7 cellular contexts compared by ENCODE assay signal in genomic region chr12:6535697-6535946, GRCh38. TPM values are rescaled to one million over a fixed set of nuclear protein-coding genes. Genes with fewer than 3 reads are reported as not detected.
A peak's percentile ranks its signal among the peaks of the same experiment; 100 is the strongest.
DNase-seq lines count a peak whose midpoint lies in the region; ATAC-seq, FAIRE-seq and TF ChIP-seq lines count a peak whose summit lies in the region.

No MANE protein-coding gene starts in this region.

- ATAC-seq in IMR-90 (ENCODE audit: low read depth) (no peak), HG03095 (IDR thresholded peaks at IDR 0.05; ENCODE audit: unreplicated experiment) (no peak)
- no peak for ATAC-seq in activated naive CD8-positive, alpha-beta T cell treated with anti-CD3 and anti-CD28 coated beads, Interleukin-2, amount 50 U/mL, for 24 hours

- no peak for TF ChIP-seq RAD21 in IMR-90 (IDR thresholded peaks at IDR 0.05; ENCODE audit: low read length)

- dilution Hi-C loops in IMR-90 (cut with HindIII; ENCODE audit: low sequenced_read_pairs, unreplicated experiment): no loop called here

- H2AK9ac ChIP-seq in IMR-90 (replicated peaks; ENCODE audit: low read depth, low read length, poor library complexity): peak overlapping the region; percentile 98

- peak overlapping the region; percentile 82 for H3K4ac ChIP-seq in IMR-90 (ENCODE audit: low read depth, low read length)

- peak overlapping the region; percentile 66 for H3K4me3 ChIP-seq in IMR-90 (ENCODE audit: insufficient read depth, low read depth, low read length)
- peak overlapping the region; percentile 88 to 92 for H3K4me3 ChIP-seq in kidney (ENCODE audit: low read length in 2 of 2)
- peak overlapping the region; percentile 70 to 90 (median 80) for H3K4me3 ChIP-seq in subcutaneous abdominal adipose tissue (ENCODE audit: low read depth in 1 of 5, low read length in 5 of 5)

- peaks cover 1 to 64% of the 10 kb centered on the region in 2 experiments; a peak in 3 of 4 replicates for H3K79me1 ChIP-seq in IMR-90 (ENCODE audit: low read depth in 1 of 2, low read length in 2 of 2)

- peak overlapping the region; percentile 75; the same call in 1 of the 2 replicates for H3K56ac ChIP-seq in IMR-90 (ENCODE audit: extremely low read depth, insufficient read depth, low read length)

- H3K4me1 Mint-ChIP-seq in activated naive CD8-positive, alpha-beta T cell treated with anti-CD3 and anti-CD28 coated beads, Interleukin-2, amount 50 U/mL, for 24 hours: peaks cover 75% of the 10 kb centered on the region

- WGBS in IMR-90 (ENCODE audit: extremely low coverage in 2 of 2, insufficient read length in 1 of 2), 2 experiments: no CpG with 5 or more reads among the region's 6 CpGs

- H3K4me2 ChIP-seq in IMR-90 (ENCODE audit: low read depth, low read length): peak overlapping the region; percentile 89

- H3K27me3 ChIP-seq in IMR-90 (ENCODE audit: control insufficient read depth, insufficient read depth, low read length) (no peaks in the 10 kb centered on the region), subcutaneous abdominal adipose tissue (ENCODE audit: control insufficient read depth in 5 of 5, insufficient read depth in 4 of 5, low read length in 5 of 5) (no peaks in the 10 kb centered on the region)

- H4K20me1 ChIP-seq in IMR-90 (ENCODE audit: insufficient read depth, low read length): peaks cover 63% of the 10 kb centered on the region

- H3K9me3 Mint-ChIP-seq in activated naive CD8-positive, alpha-beta T cell treated with anti-CD3 and anti-CD28 coated beads, Interleukin-2, amount 50 U/mL, for 24 hours: no peaks in the 10 kb centered on the region

- H2BK20ac ChIP-seq in IMR-90 (ENCODE audit: low read depth, low read length): no peak overlapping the region

- H4K8ac ChIP-seq in IMR-90 (ENCODE audit: low read depth in 2 of 2, low read length in 2 of 2): no peak overlapping the region; a peak in 1 of 4 replicates

- H2AFZ ChIP-seq in IMR-90 (replicated peaks; ENCODE audit: low read length, poor library complexity): peak overlapping the region; percentile 69

- intact Hi-C loops in IMR-90 (cut with micrococcal nuclease): no loop called here
- intact Hi-C loops in kidney (cut with DNase I): no loop called here
- intact Hi-C loops in posterior vena cava (cut with DNase I): loop anchor here (5.0 to 10.0 kb wide), 3 partner anchors 108 to 331 kb away; partner anchors contain the start of gene CD9 (in 1 of the 2)

- H3K27ac Mint-ChIP-seq in activated naive CD8-positive, alpha-beta T cell treated with anti-CD3 and anti-CD28 coated beads, Interleukin-2, amount 50 U/mL, for 24 hours: peak overlapping the region; percentile 100

- H3K4me3 Mint-ChIP-seq in activated naive CD8-positive, alpha-beta T cell treated with anti-CD3 and anti-CD28 coated beads, Interleukin-2, amount 50 U/mL, for 24 hours: peak overlapping the region; percentile 97

- no peak for FAIRE-seq in kidney (lab: Jason Lieb, UNC)

- H3K23ac ChIP-seq in IMR-90 (ENCODE audit: low read depth, low read length): peak overlapping the region; percentile 92

- no peak for DNase-seq in IMR-90
- no peak for DNase-seq in activated naive CD8-positive, alpha-beta T cell treated with anti-CD3 and anti-CD28 coated beads, Interleukin-2, amount 50 U/mL, for 24 hours
- DNase-seq in kidney: no peak
- DNase-seq in posterior vena cava (ENCODE audit: low spot score): no peak
- DNase-seq in NCI-H69 (lab: John Stamatoyannopoulos, UW): no peak

- H3K36me3 ChIP-seq in IMR-90 (ENCODE audit: control insufficient read depth, insufficient read depth, low read length) (peaks cover 50% of the 10 kb centered on the region), kidney (ENCODE audit: control insufficient read depth in 1 of 2, insufficient read depth in 2 of 2, low read length in 2 of 2) (peaks cover 19 to 36% of the 10 kb centered on the region in 2 donors), subcutaneous abdominal adipose tissue (ENCODE audit: control insufficient read depth in 5 of 5, insufficient read depth in 5 of 5, low read length in 5 of 5) (peaks cover 0 to 49% (median 49%) of the 10 kb centered on the region in 5 donors)

- TF ChIP-seq CTCF in IMR-90 (conservative IDR thresholded peaks at IDR 0.05; ENCODE audit: low read depth, low read length): no peak
- no peak for TF ChIP-seq CTCF in kidney (IDR thresholded peaks at IDR 0.05; ENCODE audit: borderline replicate concordance, extremely low read depth, insufficient read depth)

- H4K5ac ChIP-seq in IMR-90 (ENCODE audit: low read depth, low read length): no peak overlapping the region

- no peaks in the 10 kb centered on the region for H3K9me1 ChIP-seq in IMR-90 (ENCODE audit: insufficient read depth, low read length)

- no TSS peak for BruUV-seq in IMR-90 (replicated peaks; lab: Mats Ljungman, UMichigan)

- H3K4me1 ChIP-seq in IMR-90 (ENCODE audit: control insufficient read depth, insufficient read depth, low read length): peaks cover 16% of the 10 kb centered on the region
- H3K4me1 ChIP-seq in kidney (ENCODE audit: control insufficient read depth in 1 of 2, insufficient read depth in 1 of 2, low read depth in 1 of 2, low read length in 2 of 2): peaks cover 17 to 38% of the 10 kb centered on the region in 2 donors
- peaks cover 16 to 60% (median 52%) of the 10 kb centered on the region in 5 donors for H3K4me1 ChIP-seq in subcutaneous abdominal adipose tissue (ENCODE audit: control insufficient read depth in 5 of 5, insufficient read depth in 5 of 5, low read length in 5 of 5)

- H2BK15ac ChIP-seq in IMR-90 (ENCODE audit: low read depth, low read length): no peak overlapping the region

- H3K27ac ChIP-seq in IMR-90 (ENCODE audit: insufficient read depth, low read length) (peak overlapping the region; percentile 93), kidney (ENCODE audit: low read depth in 2 of 2, low read length in 2 of 2) (peak overlapping the region; percentile 99), subcutaneous abdominal adipose tissue (ENCODE audit: low read depth, low read length) (peak overlapping the region; percentile 96)

- peaks cover 5% of the 10 kb centered on the region for H3K27me3 Mint-ChIP-seq in activated naive CD8-positive, alpha-beta T cell treated with anti-CD3 and anti-CD28 coated beads, Interleukin-2, amount 50 U/mL, for 24 hours

- peaks cover 68% of the 10 kb centered on the region for H3K36me3 Mint-ChIP-seq in activated naive CD8-positive, alpha-beta T cell treated with anti-CD3 and anti-CD28 coated beads, Interleukin-2, amount 50 U/mL, for 24 hours (ENCODE audit: low read depth)

- peak overlapping the region; percentile 85 for H2BK5ac ChIP-seq in IMR-90 (ENCODE audit: low read depth, low read length, poor library complexity, severe bottlenecking)

- in situ Hi-C loops in IMR-90 (cut with MboI; ENCODE audit: low sequenced_read_pairs): no loop called here

- 0 out of 2 replicates have a peak overlapping the region, but pooled peaks have one; percentile 2 for H3K18ac ChIP-seq in IMR-90 (ENCODE audit: low read depth, low read length)

- POLR2A ChIA-PET in IMR-90 (lab: Charles Lee; ENCODE audit: unreplicated experiment): interaction anchor here (0.6 to 2.9 kb wide), 3 partner anchors 15 to 67 kb away, joined by 3 to 48 read pairs (median 4); no protein-coding TSS in a partner anchor

- H4K91ac ChIP-seq in IMR-90 (ENCODE audit: insufficient read depth, low read depth, low read length): peak overlapping the region; percentile 57

- CTCF ChIA-PET in IMR-90 (lab: Yijun Ruan, JAX): interaction anchor here (0.9 to 1.1 kb wide), 2 partner anchors 35 to 42 kb away, joined by 3 read pairs; partner anchors contain the start of gene MRPL51

- H2BK120ac ChIP-seq in IMR-90 (ENCODE audit: low read depth, low read length): no peak overlapping the region

- H3K14ac ChIP-seq in IMR-90 (replicated peaks; ENCODE audit: low read depth, low read length): peak overlapping the region; percentile 95

- H3K9ac ChIP-seq in IMR-90 (ENCODE audit: low read depth, low read length) (peak overlapping the region; percentile 92), kidney (ENCODE audit: low read length in 2 of 2) (peak overlapping the region; percentile 90 to 96), subcutaneous abdominal adipose tissue (ENCODE audit: low read length in 5 of 5) (peak overlapping the region; percentile 48 to 90 (median 86))

- H2AK5ac ChIP-seq in IMR-90 (ENCODE audit: low read depth, low read length): 0 out of 2 replicates have a peak overlapping the region, but pooled peaks have one; percentile 37

- H3K9me3 ChIP-seq in IMR-90 (ENCODE audit: control insufficient read depth, insufficient read depth, low read length) (no peaks in the 10 kb centered on the region), kidney (ENCODE audit: control insufficient read depth in 1 of 2, low read length in 2 of 2) (no peaks in the 10 kb centered on the region), subcutaneous abdominal adipose tissue (ENCODE audit: control insufficient read depth in 5 of 5, low read length in 5 of 5) (no peaks in the 10 kb centered on the region)

- TF ChIP-seq POLR2A in IMR-90 (IDR thresholded peaks at IDR 0.05; ENCODE audit: low read depth, low read length): no peak

RNA-seq across cellular contexts. Expression of gene GAPDH, which starts 1.3 kb away (rescaled TPM):
- total RNA-seq in IMR-90 (2012; rRNA removed) (11,536 and 12,939 TPM in 2 replicates), kidney (1,501 TPM), posterior vena cava (1,000 to 10,000 TPM; 2,037 to 2,666 TPM)
- polyA plus RNA-seq in IMR-90 (2012; rRNA removed) (21,893 and 22,387 TPM in 2 replicates), kidney (ENCODE audit: insufficient read depth, low read depth, low replicate concordance) (4,871 TPM)
- 8,363 and 20,126 TPM in 2 replicates for polyA plus RNA-seq in IMR-90 (2012; cell fraction: cytosol; rRNA removed)
- polyA plus RNA-seq in IMR-90 (2012; cell fraction: nucleus; rRNA removed; ENCODE audit: low replicate concordance): 5,196 and 8,980 TPM in 2 replicates

RNA-seq across cellular contexts. Expression of gene IFFO1, which starts 20.2 kb away (rescaled TPM):
- 5.6 and 5.8 TPM in 2 replicates for total RNA-seq in IMR-90 (2012; rRNA removed)
- 35.1 and 37.8 TPM in 2 replicates for polyA plus RNA-seq in IMR-90 (2012; rRNA removed)
- 30.6 and 33.4 TPM in 2 replicates for polyA plus RNA-seq in IMR-90 (2012; cell fraction: cytosol; rRNA removed)
- polyA plus RNA-seq in IMR-90 (2012; cell fraction: nucleus; rRNA removed; ENCODE audit: low replicate concordance): 194 and 345 TPM in 2 replicates
- 21.5 TPM for total RNA-seq in kidney
- 11.5 TPM for polyA plus RNA-seq in kidney (ENCODE audit: insufficient read depth, low read depth, low replicate concordance)
- total RNA-seq in posterior vena cava: 10 to 100 TPM; 26.4 to 33.0 TPM

RNA-seq across cellular contexts. Expression of gene NOP2, which starts 32.5 kb away (rescaled TPM):
- 32.5 and 35.8 TPM in 2 replicates for total RNA-seq in IMR-90 (2012; rRNA removed)
- 49.9 and 51.7 TPM in 2 replicates for polyA plus RNA-seq in IMR-90 (2012; rRNA removed)
- polyA plus RNA-seq in IMR-90 (2012; cell fraction: cytosol; rRNA removed): 11.8 and 18.6 TPM in 2 replicates
- 170 and 206 TPM in 2 replicates for polyA plus RNA-seq in IMR-90 (2012; cell fraction: nucleus; rRNA removed; ENCODE audit: low replicate concordance)
- 29.7 TPM for total RNA-seq in kidney
- 12.2 TPM for polyA plus RNA-seq in kidney (ENCODE audit: insufficient read depth, low read depth, low replicate concordance)
- total RNA-seq in posterior vena cava: 10 to 100 TPM; 18.6 to 27.1 TPM

RNA-seq across cellular contexts. Expression of gene NCAPD2, which starts 41.7 kb away (rescaled TPM):
- 52.8 and 57.9 TPM in 2 replicates for total RNA-seq in IMR-90 (2012; rRNA removed)
- 35.6 and 40.9 TPM in 2 replicates for polyA plus RNA-seq in IMR-90 (2012; rRNA removed)
- 24.1 and 33.8 TPM in 2 replicates for polyA plus RNA-seq in IMR-90 (2012; cell fraction: cytosol; rRNA removed)
- polyA plus RNA-seq in IMR-90 (2012; cell fraction: nucleus; rRNA removed; ENCODE audit: low replicate concordance): 21.1 and 24.2 TPM in 2 replicates
- 23.4 TPM for total RNA-seq in kidney
- polyA plus RNA-seq in kidney (ENCODE audit: insufficient read depth, low read depth, low replicate concordance): 4.5 TPM
- total RNA-seq in posterior vena cava: 10 to 100 TPM; 14.4 to 16.3 TPM

RNA-seq across cellular contexts. Expression of gene MRPL51, which starts 42.6 kb away (rescaled TPM):
- total RNA-seq in IMR-90 (2012; rRNA removed) (80.1 and 126 TPM in 2 replicates), kidney (132 TPM), posterior vena cava (100 to 1,000 TPM in 1 of 2 donors, 10 to 100 TPM in 1; 90.1 to 102 TPM)
- polyA plus RNA-seq in IMR-90 (2012; rRNA removed) (151 and 160 TPM in 2 replicates), kidney (ENCODE audit: insufficient read depth, low read depth, low replicate concordance) (268 TPM)
- polyA plus RNA-seq in IMR-90 (2012; cell fraction: cytosol; rRNA removed): 68.0 and 178 TPM in 2 replicates
- polyA plus RNA-seq in IMR-90 (2012; cell fraction: nucleus; rRNA removed; ENCODE audit: low replicate concordance): 16.5 and 43.9 TPM in 2 replicates

Comparison
In these comparisons a context has a peak if more than half of its experiments do, and no peak if none do; other contexts are left out.
1. intact Hi-C loops: an anchor here in posterior vena cava (5.0 to 10.0 kb wide); none called in IMR-90 and kidney.